Comparison of ENCODE assay signal across 14 cellular contexts in genomic region chr2:240325006-240325653, GRCh38.
"Had no signal": no experiment of that assay in that cellular context is flagged by ENCODE, and none has a peak within 500 bp of the region (broad histone marks: within the 10 kb centered on the region; RNA-seq: fewer than 3 reads in every experiment).

No MANE protein-coding gene starts in this region.

- H3K27ac ChIP-seq: colonic mucosa, lower lobe of right lung, prostate gland, suprapubic skin, transverse colon, vagina had no signal

- DNase-seq: activated CD4-positive, alpha-beta memory T cell treated with anti-CD3 and anti-CD28 coated beads for 36 hours; activated naive CD4-positive, alpha-beta T cell treated with anti-CD3 and anti-CD28 coated beads for 36 hours; activated T-cell treated with anti-CD3 and anti-CD28 coated beads, Interleukin-2, amount 50 U/mL, for 1 hour; central memory CD4-positive, alpha-beta T cell; colonic mucosa; left colon; lower lobe of right lung; nephron progenitor cell; occipital lobe; transverse colon had no signal

- H3K36me3 ChIP-seq: colonic mucosa, lower lobe of right lung, prostate gland, suprapubic skin, transverse colon, vagina had no signal

- H3K9me3 ChIP-seq: colonic mucosa, lower lobe of right lung, prostate gland, suprapubic skin, transverse colon, vagina had no signal

- H3K4me1 ChIP-seq: colonic mucosa, prostate gland, transverse colon had no signal

- H3K4me3 ChIP-seq: colonic mucosa, lower lobe of right lung, prostate gland, skin epidermis, suprapubic skin, transverse colon, vagina had no signal

- H3K27me3 ChIP-seq: colonic mucosa, transverse colon, vagina had no signal
